Comparison of ENCODE assay signal across 23 cellular contexts in genomic region chr9:110444911-110445310, GRCh38.
DNase-seq lines count a peak whose midpoint lies in the region; ATAC-seq, FAIRE-seq and TF ChIP-seq lines count a peak whose summit lies in the region.
"Had no signal": no experiment of that assay in that cellular context is flagged by ENCODE, and none has a peak within 500 bp of the region (broad histone marks: within the 10 kb centered on the region; RNA-seq: fewer than 3 reads in every experiment).

No MANE protein-coding gene starts in this region.

- peaks cover 9% of the 10 kb centered on the region for H3K36me3 Mint-ChIP-seq in MCF 10A (ENCODE audit: insufficient read depth, unreplicated experiment)
- H3K36me3 Mint-ChIP-seq: CD8-positive, alpha-beta T cell had no signal

- no peak overlapping the region for H3K4me3 Mint-ChIP-seq in MCF 10A (ENCODE audit: unreplicated experiment)
- H3K4me3 Mint-ChIP-seq: CD8-positive, alpha-beta T cell had no signal

- H3K27ac ChIP-seq in breast epithelium, result no peak overlapping the region
- no peak overlapping the region for H3K27ac ChIP-seq in kidney (ENCODE audit: low read depth in 2 of 2, low read length in 2 of 2)
- H3K27ac ChIP-seq in dorsolateral prefrontal cortex, result no peak overlapping the region
- H3K27ac ChIP-seq: 22Rv1, sigmoid colon, SJCRH30, thoracic aorta had no signal

- H3K36me3 ChIP-seq in breast epithelium (no peaks in the 10 kb centered on the region), kidney (ENCODE audit: control insufficient read depth in 1 of 2, insufficient read depth in 2 of 2, low read length in 2 of 2) (no peaks in the 10 kb centered on the region)
- H3K36me3 ChIP-seq: SJCRH30 had no signal

- no peaks in the 10 kb centered on the region for H3K9me3 Mint-ChIP-seq in MCF 10A (ENCODE audit: unreplicated experiment)

- peaks cover 31% of the 10 kb centered on the region for H3K4me1 Mint-ChIP-seq in MCF 10A (ENCODE audit: insufficient read depth, unreplicated experiment)

- H3K9me3 ChIP-seq in breast epithelium, result no peaks in the 10 kb centered on the region
- peaks cover 0 to 5% of the 10 kb centered on the region in 2 donors for H3K9me3 ChIP-seq in kidney (ENCODE audit: control insufficient read depth in 1 of 2, low read length in 2 of 2)
- H3K9me3 ChIP-seq: mucosa of descending colon, thoracic aorta had no signal

- H3K27ac Mint-ChIP-seq in MCF 10A (ENCODE audit: low read depth, unreplicated experiment), result peak overlapping the region; percentile 84
- H3K27ac Mint-ChIP-seq: CD8-positive, alpha-beta T cell had no signal

- POLR2A ChIA-PET in MCF 10A (lab: Yijun Ruan, JAX), result interaction anchor here (0.6 to 1.5 kb wide), 2 partner anchors 16 to 188 kb away, joined by 3 to 4 read pairs; partner anchors contain the start of gene TXN

- no peaks in the 10 kb centered on the region for H3K27me3 Mint-ChIP-seq in MCF 10A (ENCODE audit: insufficient read depth, unreplicated experiment)

- H3K4me1 ChIP-seq in breast epithelium, result no peaks in the 10 kb centered on the region
- H3K4me1 ChIP-seq in kidney (ENCODE audit: control insufficient read depth in 1 of 2, insufficient read depth in 1 of 2, low read depth in 1 of 2, low read length in 2 of 2), result no peaks in the 10 kb centered on the region
- H3K4me1 ChIP-seq: sigmoid colon had no signal

- no peak for ATAC-seq in GM19328 (IDR thresholded peaks at IDR 0.05; ENCODE audit: unreplicated experiment)
- ATAC-seq: activated CD4-positive, CD25-positive, alpha-beta regulatory T cell treated with anti-CD3 and anti-CD28 coated beads, Interleukin-2, amount 50 U/mL, for 24 hours; CD8-positive, alpha-beta T cell; left colon; mucosa of descending colon had no signal

- no peaks in the 10 kb centered on the region for H3K27me3 ChIP-seq in breast epithelium
- H3K27me3 ChIP-seq in dorsolateral prefrontal cortex, result no peaks in the 10 kb centered on the region
- H3K27me3 ChIP-seq: sigmoid colon, SJCRH30 had no signal

- TF ChIP-seq POLR2A in breast epithelium (IDR thresholded peaks at IDR 0.05), result no peak

- no peak for FAIRE-seq in kidney (lab: Jason Lieb, UNC)
- FAIRE-seq: H1 had no signal

- no peak overlapping the region for H3K4me3 ChIP-seq in breast epithelium
- H3K4me3 ChIP-seq in kidney (ENCODE audit: low read length in 2 of 2), result no peak overlapping the region
- no peak overlapping the region for H3K4me3 ChIP-seq in dorsolateral prefrontal cortex
- H3K4me3 ChIP-seq: mucosa of descending colon, sigmoid colon, SJCRH30, thoracic aorta had no signal

- CTCF ChIA-PET in MCF 10A (lab: Yijun Ruan, JAX), result interaction anchor here (0.6 to 1.0 kb wide), 6 partner anchors 45 to 931 kb away, joined by 3 to 5 read pairs (median 4); partner anchors contain the start of gene SVEP1

- TF ChIP-seq CTCF in MCF 10A (IDR thresholded peaks at IDR 0.05; ENCODE audit: unreplicated experiment) (no peak), breast epithelium (IDR thresholded peaks at IDR 0.05) (no peak), kidney (IDR thresholded peaks at IDR 0.05; ENCODE audit: borderline replicate concordance, extremely low read depth, insufficient read depth) (no peak), dorsolateral prefrontal cortex (IDR thresholded peaks at IDR 0.05 in 54 of 56, conservative IDR thresholded peaks at IDR 0.05 in 2 of 56; ENCODE audit: low read depth in 1 of 56, partially characterized antibody in 56 of 56) (no peak)

- BruUV-seq in MCF 10A (replicated peaks; lab: Mats Ljungman, UMichigan), result no TSS peak

- H3K9ac ChIP-seq in kidney (ENCODE audit: low read length in 2 of 2), result no peak overlapping the region

- DNase-seq in MCF 10A (ENCODE audit: unreplicated experiment) (peak; percentile 51), breast epithelium (ENCODE audit: low spot score in 2 of 2) (no peak), SW480 (ENCODE audit: low spot score) (peak; percentile 17), fibroblast of the conjunctiva (ENCODE audit: low read depth) (peak; percentile 20), kidney (no peak), dorsolateral prefrontal cortex (no peak)
- no peak for DNase-seq in stimulated activated naive CD4-positive, alpha-beta T cell (lab: John Stamatoyannopoulos, UW)
- DNase-seq: activated effector memory CD4-positive, alpha-beta T cell treated with anti-CD3 and anti-CD28 coated beads, Interleukin-2, amount 50 U/mL, for 16 hours; anterior cingulate cortex; CD8-positive, alpha-beta T cell; dermis blood vessel endothelial cell; erythroblast; left colon; mucosa of descending colon; NCI-H1930; sigmoid colon; SJCRH30; stimulated activated CD4-positive, alpha-beta T cell treated with anti-CD3 and anti-CD28 coated beads, Interleukin-4, amount 100 ng/mL, for 1 hour had no signal

- intact Hi-C loops in MCF 10A (cut with micrococcal nuclease) (no loop called here), breast epithelium (cut with DNase I; ENCODE audit: low total_unique reads) (loop anchor here (5.0 kb wide), 1 partner anchor 57 kb away; no protein-coding TSS in a partner anchor), kidney (cut with DNase I) (no loop called here), dorsolateral prefrontal cortex (cut with DNase I) (no loop called here)

Comparison
In these comparisons a context has a peak if more than half of its experiments do, and no peak if none do; other contexts are left out.
1. DNase-seq: peak in MCF 10A (single experiment), SW480 (single experiment) and fibroblast of the conjunctiva (single experiment); none in breast epithelium (0 of 2), kidney (single experiment), stimulated activated naive CD4-positive, alpha-beta T cell (0 of 6) and dorsolateral prefrontal cortex (0 of 10).